In genomic region chr1:64934115-64934880, GRCh38 we compare ENCODE assay signal across 9 cellular contexts. TPM values are rescaled to one million over a fixed set of nuclear protein-coding genes. Genes with fewer than 3 reads are reported as not detected.
DNase-seq lines count a peak whose midpoint lies in the region; ATAC-seq lines count a peak whose summit lies in the region.
"Had no signal": no experiment of that assay in that cellular context is flagged by ENCODE, and none has a peak within 500 bp of the region (broad histone marks: within the 10 kb centered on the region; RNA-seq: fewer than 3 reads in every experiment).

No MANE protein-coding gene starts in this region.

- ATAC-seq in right cardiac atrium (peak; percentile 65 to 73), GM21515 (IDR thresholded peaks at IDR 0.05; ENCODE audit: unreplicated experiment) (no peak), GM21528 (IDR thresholded peaks at IDR 0.05; ENCODE audit: low FRiP score, unreplicated experiment) (no peak)

- H3K9me3 ChIP-seq in right cardiac atrium (ENCODE audit: control insufficient read depth, low read length) = no peaks in the 10 kb centered on the region
- no peaks in the 10 kb centered on the region for H3K9me3 ChIP-seq in subcutaneous abdominal adipose tissue (ENCODE audit: control insufficient read depth in 5 of 5, low read length in 5 of 5)
- H3K9me3 ChIP-seq: ovary had no signal

- peaks cover 63% of the 10 kb centered on the region for H3K4me1 Mint-ChIP-seq in activated naive CD8-positive, alpha-beta T cell treated with anti-CD3 and anti-CD28 coated beads for 36 hours

- H3K27ac ChIP-seq in right cardiac atrium (ENCODE audit: low read length) (peak overlapping the region; percentile 89), subcutaneous abdominal adipose tissue (ENCODE audit: low read depth, low read length) (peak overlapping the region; percentile 91)

- DNase-seq in HK-2 (ENCODE audit: unreplicated experiment) (peak; percentile 32), right cardiac atrium (peak in 1 of 3 donors; percentile 26), NCI-H82 treated with DMSO at 0.1 percent for 48 hours (lab: John Stamatoyannopoulos, UW; ENCODE audit: unreplicated experiment) (no peak), NOMO-1 (lab: John Stamatoyannopoulos, UW; ENCODE audit: unreplicated experiment in 2 of 2) (no peak)
- no peak for DNase-seq in activated naive CD8-positive, alpha-beta T cell treated with anti-CD3 and anti-CD28 coated beads for 36 hours

- H3K4me3 Mint-ChIP-seq in activated naive CD8-positive, alpha-beta T cell treated with anti-CD3 and anti-CD28 coated beads for 36 hours = peak overlapping the region; percentile 40

- H3K27ac Mint-ChIP-seq in activated naive CD8-positive, alpha-beta T cell treated with anti-CD3 and anti-CD28 coated beads for 36 hours = peak overlapping the region; percentile 10

- peaks cover 52% of the 10 kb centered on the region for H3K36me3 Mint-ChIP-seq in activated naive CD8-positive, alpha-beta T cell treated with anti-CD3 and anti-CD28 coated beads for 36 hours

- WGBS in right cardiac atrium = 55% methylated on average over 9 of the region's 9 CpGs

- intact Hi-C loops in right cardiac atrium (cut with DNase I) = no loop called here

- H3K36me3 ChIP-seq in subcutaneous abdominal adipose tissue (ENCODE audit: control insufficient read depth in 5 of 5, insufficient read depth in 5 of 5, low read length in 5 of 5) = no peaks in the 10 kb centered on the region
- H3K36me3 ChIP-seq: ovary had no signal

- H3K9ac ChIP-seq in subcutaneous abdominal adipose tissue (ENCODE audit: low read length in 5 of 5) = peak overlapping the region; percentile 38 to 72 (median 42)

- H3K27me3 Mint-ChIP-seq in activated naive CD8-positive, alpha-beta T cell treated with anti-CD3 and anti-CD28 coated beads for 36 hours = no peaks in the 10 kb centered on the region

- H3K4me1 ChIP-seq in right cardiac atrium (ENCODE audit: control insufficient read depth, insufficient read depth, low read length) = peaks cover 10% of the 10 kb centered on the region
- peaks cover 10 to 58% (median 55%) of the 10 kb centered on the region in 5 donors for H3K4me1 ChIP-seq in subcutaneous abdominal adipose tissue (ENCODE audit: control insufficient read depth in 5 of 5, insufficient read depth in 5 of 5, low read length in 5 of 5)

- H3K4me3 ChIP-seq in right cardiac atrium (ENCODE audit: low read length) = no peak overlapping the region
- H3K4me3 ChIP-seq in subcutaneous abdominal adipose tissue (ENCODE audit: low read depth in 1 of 5, low read length in 5 of 5) = peak overlapping the region in 3 of 5 donors; percentile 43 to 58 (median 51)
- H3K4me3 ChIP-seq: ovary had no signal

- peaks cover 21% of the 10 kb centered on the region for H3K9me3 Mint-ChIP-seq in activated naive CD8-positive, alpha-beta T cell treated with anti-CD3 and anti-CD28 coated beads for 36 hours

- H3K27me3 ChIP-seq in right cardiac atrium (ENCODE audit: control insufficient read depth, insufficient read depth) = no peaks in the 10 kb centered on the region
- no peaks in the 10 kb centered on the region for H3K27me3 ChIP-seq in subcutaneous abdominal adipose tissue (ENCODE audit: control insufficient read depth in 5 of 5, insufficient read depth in 4 of 5, low read length in 5 of 5)
- H3K27me3 ChIP-seq: ovary had no signal

RNA-seq across cellular contexts. Expression of gene JAK1, which starts 32.1 kb away (rescaled TPM):
- total RNA-seq in activated naive CD8-positive, alpha-beta T cell treated with anti-CD3 and anti-CD28 coated beads for 36 hours = 10 to 100 TPM; 85.6 to 88.0 TPM
- total RNA-seq in right cardiac atrium = 100 to 1,000 TPM in 1 of 4 donors, 10 to 100 TPM in 3; 76.6 to 106 (median 88.0) TPM
- 33.1 TPM for polyA plus RNA-seq in right cardiac atrium

Comparison
In these comparisons a context has a peak if more than half of its experiments do, and no peak if none do; other contexts are left out.
1. ATAC-seq: peak in right cardiac atrium (2 of 2); none in GM21515 (single experiment) and GM21528 (single experiment).